ENCODE assay signal across 17 cellular contexts in the genomic region with DNA sequence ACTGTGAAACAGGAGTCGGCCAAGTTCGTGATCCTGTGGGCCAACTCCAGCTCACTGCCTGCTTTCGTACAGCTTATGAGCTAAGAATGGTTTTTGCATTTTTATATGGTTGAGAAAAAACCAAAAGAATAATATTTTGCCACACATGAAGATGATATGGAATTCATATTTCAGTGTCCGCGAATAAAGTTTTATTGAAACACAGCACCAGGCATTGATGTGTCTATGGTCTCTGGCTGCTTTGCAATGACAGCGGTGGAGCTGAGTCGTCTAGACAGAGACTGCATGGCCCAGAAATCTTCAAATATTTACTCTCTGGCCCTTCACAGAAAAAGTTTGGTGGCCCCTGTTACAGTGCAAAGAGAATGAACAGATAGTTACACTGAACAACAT. TPM values are rescaled to one million over a fixed set of nuclear protein-coding genes. Genes with fewer than 3 reads are reported as not detected.
DNase-seq lines count a peak whose midpoint lies in the region; ATAC-seq, FAIRE-seq and TF ChIP-seq lines count a peak whose summit lies in the region.
"Had no signal": no experiment of that assay in that cellular context is flagged by ENCODE, and none has a peak within 500 bp of the region (broad histone marks: within the 10 kb centered on the region; RNA-seq: fewer than 3 reads in every experiment).

No MANE protein-coding gene starts in this region.

- H3K4me3 ChIP-seq in K562 (no peak overlapping the region), gastrocnemius medialis (no peak overlapping the region), heart left ventricle (no peak overlapping the region)
- H3K4me3 ChIP-seq: MG63, SJSA1 had no signal

- H3K27me3 ChIP-seq in K562 (ENCODE audit: control insufficient read depth in 2 of 2, insufficient read depth in 2 of 2, low read length in 2 of 2) (no peaks in the 10 kb centered on the region; a peak in 1 of 5 replicates), gastrocnemius medialis (no peaks in the 10 kb centered on the region), heart left ventricle (peaks cover 0 to 28% (median 0%) of the 10 kb centered on the region in 9 donors)
- H3K27me3 ChIP-seq: MG63, SJSA1 had no signal

- POLR2A ChIA-PET in K562 (lab: Yijun Ruan, JAX), result interaction anchor here (1.5 kb wide), 1 partner anchor 17 kb away, joined by 3 read pairs; no protein-coding TSS in a partner anchor

- no peaks in the 10 kb centered on the region for H4K20me1 ChIP-seq in K562 (replicated peaks; ENCODE audit: control insufficient read depth, insufficient read depth, low read length)

- TF ChIP-seq EP300 in K562 (IDR thresholded peaks at IDR 0.05; ENCODE audit: low read length), result no peak

- 64% methylated on average over 7 of the region's 7 CpGs for WGBS in K562 (ENCODE audit: insufficient coverage, low coverage, missing lambda C conversion rate)
- WGBS in heart left ventricle, 4 donors, result 80 to 95% (median 87%) methylated on average over 7 of the region's 7 CpGs

- in situ Hi-C loops in K562 (cut with MboI), result loop anchor here (10.0 to 25.0 kb wide), 3 partner anchors 948 to 1585 kb away; partner anchors contain the start of gene MSL3
- in situ Hi-C loops in gastrocnemius medialis (cut with MboI; ENCODE audit: low sequenced_read_pairs in 4 of 4), result loop anchor here (25.0 kb wide), 3 partner anchors 435 to 960 kb away; partner anchors contain the start of genes MID1 (in 3 of the 4) and HCCS (in 2 of the 4)

- TF ChIP-seq CTCF in C4-2B (conservative IDR thresholded peaks at IDR 0.05) (no peak), K562 (IDR thresholded peaks at IDR 0.05 in 2 of 3, conservative IDR thresholded peaks at IDR 0.05 in 1 of 3; ENCODE audit: insufficient read depth in 2 of 3, low read depth in 1 of 3, low read length in 3 of 3) (no peak), gastrocnemius medialis (IDR thresholded peaks at IDR 0.05 in 4 of 5, conservative IDR thresholded peaks at IDR 0.05 in 1 of 5) (no peak), heart left ventricle (IDR thresholded peaks at IDR 0.05) (no peak)

- H3K27ac ChIP-seq in C4-2B (peak overlapping the region; percentile 69), K562 (ENCODE audit: extremely low read depth, low read depth, low read length) (no peak overlapping the region), gastrocnemius medialis (peak overlapping the region; percentile 84 to 92 (median 86)), heart left ventricle (no peak overlapping the region)

- intact Hi-C loops in K562 (cut with micrococcal nuclease) (no loop called here), gastrocnemius medialis (cut with DNase I; ENCODE audit: low total_unique reads) (loop anchor here (10.0 kb wide), 1 partner anchor 1368 kb away; no protein-coding TSS in a partner anchor), heart left ventricle (cut with DNase I) (no loop called here)

- ATAC-seq in K562, result no peak
- no peak for ATAC-seq in gastrocnemius medialis
- ATAC-seq in heart left ventricle, result no peak
- no peak for ATAC-seq in HG02763 (IDR thresholded peaks at IDR 0.05; ENCODE audit: unreplicated experiment)

- H3K79me2 ChIP-seq in K562 (ENCODE audit: control insufficient read depth, insufficient read depth, low read length), result no peaks in the 10 kb centered on the region

- TF ChIP-seq RAD21 in K562 (CRISPR knock-in tag; conservative IDR thresholded peaks at IDR 0.05 in 1 of 2, IDR thresholded peaks at IDR 0.05 in 1 of 2), result no peak

- H3K9me1 ChIP-seq in K562 (ENCODE audit: control insufficient read depth, insufficient read depth, low read length), result no peaks in the 10 kb centered on the region

- FAIRE-seq in K562 (lab: Jason Lieb, UNC), result no peak
- no peak for FAIRE-seq in HTR-8/SVneo (lab: Jason Lieb, UNC)
- FAIRE-seq: G401.6 had no signal

- H2AFZ ChIP-seq in K562 (ENCODE audit: low read depth, low read length), result no peak overlapping the region

- DNase-seq in K562 (ENCODE audit: extremely low read depth in 1 of 4, low spot score in 3 of 4) (no peak), erythroblast (lab: John Stamatoyannopoulos, UW) (peak; percentile 8 to 17), gastrocnemius medialis (no peak), middle frontal gyrus (ENCODE audit: extremely low spot score, low spot score) (no peak), HTR-8/SVneo (ENCODE audit: insufficient read length, low spot score) (no peak), heart left ventricle (no peak)
- DNase-seq: 8988T, Kasumi-1, NCI-H1048, NCI-H1436 treated with DMSO at 0.1 percent for 48 hours, NCI-H2029, NCI-H526 had no signal

- TF ChIP-seq POLR2A in K562 (conservative IDR thresholded peaks at IDR 0.05), result no peak
- no peak for TF ChIP-seq POLR2A in erythroblast (IDR thresholded peaks at IDR 0.05; ENCODE audit: low read length)
- TF ChIP-seq POLR2A in gastrocnemius medialis (IDR thresholded peaks at IDR 0.05), result no peak
- no peak for TF ChIP-seq POLR2A in heart left ventricle (IDR thresholded peaks at IDR 0.05)

- H3K9ac ChIP-seq in K562 (ENCODE audit: insufficient read depth in 1 of 2, low read depth in 2 of 2, low read length in 2 of 2), result no peak overlapping the region

- CTCF ChIA-PET in K562 (lab: Yijun Ruan, JAX; ENCODE audit: low intra/inter-chr PET ratio), result no interaction called here

- H3K4me1 ChIP-seq in K562 (replicated peaks in 1 of 2; ENCODE audit: control insufficient read depth in 2 of 2, insufficient read depth in 2 of 2, low read length in 2 of 2) (peaks cover 32 to 57% of the 10 kb centered on the region in 2 experiments), gastrocnemius medialis (peaks cover 32 to 60% of the 10 kb centered on the region in 2 donors), heart left ventricle (peaks cover 0 to 37% (median 3%) of the 10 kb centered on the region in 12 donors)

- no TSS peak for BruUV-seq in K562 (replicated peaks; lab: Mats Ljungman, UMichigan)

- H3K36me3 ChIP-seq in K562 (ENCODE audit: control insufficient read depth, insufficient read depth, low read length) (no peaks in the 10 kb centered on the region), gastrocnemius medialis (no peaks in the 10 kb centered on the region), heart left ventricle (no peaks in the 10 kb centered on the region)
- H3K36me3 ChIP-seq: MG63 had no signal

- H3K9me3 ChIP-seq in K562 (replicated peaks; ENCODE audit: control insufficient read depth, insufficient read depth, low read depth, low read length), result no peaks in the 10 kb centered on the region
- no peaks in the 10 kb centered on the region for H3K9me3 ChIP-seq in gastrocnemius medialis
- no peaks in the 10 kb centered on the region for H3K9me3 ChIP-seq in heart left ventricle
- H3K9me3 ChIP-seq: MG63, SJSA1 had no signal

- no peak overlapping the region for H3K4me2 ChIP-seq in K562 (ENCODE audit: insufficient read depth, low read length)

RNA-seq across cellular contexts. Expression of gene CLCN4, which starts 20.2 kb away (rescaled TPM):
- total RNA-seq in K562 (2011; cell fraction: chromatin; rRNA removed; ENCODE audit: low replicate concordance), result 0.28 TPM in 1 of 2 replicates, not detected in the other
- total RNA-seq in K562 (2011; cell fraction: nucleolus; rRNA removed), result 0.26 and 0.83 TPM in 2 replicates
- total RNA-seq in K562 (2011; cell fraction: nucleoplasm; rRNA removed), result 0.23 and 0.37 TPM in 2 replicates
- total RNA-seq in K562 (2014; rRNA removed), result 0.05 and 0.12 TPM in 2 replicates
- total RNA-seq in K562 (2014; rRNA removed; fragmentation: Illumina TruSeq; extraction: Trizol), result 0.06 and 0.11 TPM in 2 replicates
- total RNA-seq in K562 (2015; rRNA removed; fragmentation: Illumina TruSeq; extraction: Trizol), result 0.04 and 0.11 TPM in 2 replicates
- total RNA-seq in K562 (2021), result 0.11 TPM in 2 replicates
- 0.01 and 0.08 TPM in 2 replicates for polyA plus RNA-seq in K562 (2011; rRNA removed)
- 0.03 and 0.38 TPM in 2 replicates for polyA plus RNA-seq in K562 (2011; cell fraction: cytosol; rRNA removed)
- 0.03 and 0.13 TPM in 2 replicates for polyA plus RNA-seq in K562 (2011; cell fraction: nucleus; rRNA removed)
- 0.16 and 0.26 TPM in 2 replicates for polyA plus RNA-seq in K562 (2012)
- polyA plus RNA-seq in K562 (2014; fragmentation: Illumina TruSeq; extraction: Trizol), result 0.09 and 0.11 TPM in 2 replicates
- polyA plus RNA-seq in K562 (2014; fragmentation: Nextera tagmentation; extraction: Ambion mirVana), result under 1 TPM; 0.03 to 0.24 TPM
- 0.08 TPM in 1 of 2 replicates, not detected in the other for polyA plus RNA-seq in K562 (2014; rRNA removed)
- 0.12 and 0.46 TPM in 2 replicates for polyA minus RNA-seq in K562 (2011; rRNA and poly(A)+ RNA removed)
- 0.10 TPM in 1 of 2 replicates, not detected in the other for polyA minus RNA-seq in K562 (2011; cell fraction: cytosol; rRNA and poly(A)+ RNA removed)
- under 0.01 and 0.11 TPM in 2 replicates for polyA minus RNA-seq in K562 (2011; cell fraction: nucleus; rRNA and poly(A)+ RNA removed)
- total RNA-seq in gastrocnemius medialis, result 100 to 1,000 TPM in 1 of 4 donors, 10 to 100 TPM in 3; 72.5 to 307 (median 84.4) TPM
- total RNA-seq in heart left ventricle, result 10 to 100 TPM; 20.3 to 39.0 (median 29.8) TPM
- polyA plus RNA-seq in heart left ventricle, result 1 to 10 TPM; 6.4 to 8.2 TPM

Comparison
In these comparisons a context has a peak if more than half of its experiments do, and no peak if none do; other contexts are left out.
1. H3K27ac ChIP-seq: peak in C4-2B (single experiment) and gastrocnemius medialis (4 of 4); none in K562 (single experiment) and heart left ventricle (0 of 12).
2. DNase-seq: peak in erythroblast (2 of 2); none in K562 (0 of 4), gastrocnemius medialis (0 of 2), middle frontal gyrus (single experiment), HTR-8/SVneo (single experiment) and heart left ventricle (0 of 5).
3. RNA of gene CLCN4, which starts 20.2 kb away (total RNA-seq): 72.5 to 307 TPM in gastrocnemius medialis and 20.3 to 39.0 TPM in heart left ventricle; 0.04 to 0.83 TPM in K562; every median in the first group is over 10 times any median in the second.